Comparison of ENCODE assay signal across 8 cellular contexts in the genomic region with DNA sequence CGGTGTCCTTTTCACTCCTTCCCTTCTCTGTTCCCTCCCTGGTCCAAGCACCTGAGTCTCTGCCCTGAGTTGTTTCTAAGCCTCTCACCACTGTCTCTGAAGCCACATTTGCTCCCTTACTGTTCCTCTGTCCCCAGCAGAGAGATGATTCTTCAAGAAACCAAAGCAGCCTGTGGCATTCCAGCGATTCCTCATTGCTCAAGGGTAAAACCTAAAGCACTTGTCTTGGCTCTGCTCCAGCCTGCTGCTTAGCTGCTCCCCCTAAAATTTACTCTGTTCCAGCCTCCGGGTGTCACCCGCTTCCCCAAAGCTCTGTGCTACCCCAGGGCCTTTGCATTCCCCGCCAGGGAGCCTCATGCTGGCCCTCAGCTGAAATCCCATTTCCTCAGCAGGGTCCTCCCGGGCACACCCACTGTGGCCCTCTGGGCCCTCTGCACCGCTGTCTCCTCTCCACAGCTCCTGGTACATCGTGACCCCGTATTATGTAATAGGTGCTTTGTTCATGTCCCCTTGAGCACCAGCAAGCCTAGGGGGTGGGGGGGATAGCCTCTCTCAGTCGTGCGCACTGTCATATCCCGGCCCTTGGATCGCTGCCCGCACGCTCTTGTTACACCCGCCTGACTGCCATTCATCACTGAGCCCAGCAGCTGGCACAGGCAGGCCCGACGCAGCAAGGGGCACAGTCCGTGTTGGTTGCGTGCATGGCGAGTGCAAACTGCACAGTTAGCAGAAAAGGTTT. TPM values are rescaled to one million over a fixed set of nuclear protein-coding genes. Genes with fewer than 3 reads are reported as not detected.
A peak's percentile ranks its signal among the peaks of the same experiment; 100 is the strongest.
DNase-seq lines count a peak whose midpoint lies in the region; ATAC-seq, FAIRE-seq and TF ChIP-seq lines count a peak whose summit lies in the region.
"Had no signal": no experiment of that assay in that cellular context is flagged by ENCODE, and none has a peak within 500 bp of the region (broad histone marks: within the 10 kb centered on the region; RNA-seq: fewer than 3 reads in every experiment).

No MANE protein-coding gene starts in this region.

- H3K9me3 Mint-ChIP-seq in activated T-helper 2 cell treated with anti-CD3 and anti-CD28 coated beads, Interferon-gamma antibody, Interleukin-2, Interleukin-4, amounts not matched to agents 10 μg/mL and 5 μg/mL and 100 μg/mL, durations not matched to agents 14 hours and 24 hours and 36 hours: no peaks in the 10 kb centered on the region

- no peak for TF ChIP-seq POLR2A in suprapubic skin (IDR thresholded peaks at IDR 0.05)

- ATAC-seq in HG03457 (IDR thresholded peaks at IDR 0.05; ENCODE audit: unreplicated experiment) (no peak), HG02623 (IDR thresholded peaks at IDR 0.05; ENCODE audit: unreplicated experiment) (no peak)

- peaks cover 13% of the 10 kb centered on the region for H3K36me3 ChIP-seq in suprapubic skin

- no peaks in the 10 kb centered on the region for H3K27me3 Mint-ChIP-seq in activated T-helper 2 cell treated with anti-CD3 and anti-CD28 coated beads, Interferon-gamma antibody, Interleukin-2, Interleukin-4, amounts not matched to agents 10 μg/mL and 5 μg/mL and 100 μg/mL, durations not matched to agents 14 hours and 24 hours and 36 hours (ENCODE audit: low read depth)

- DNase-seq in NCI-H2196 (lab: John Stamatoyannopoulos, UW; ENCODE audit: unreplicated experiment): peak; percentile 85
- peak; percentile 67 to 75 for DNase-seq in frontal cortex (ENCODE audit: low spot score in 2 of 2)
- peak in 1 of 2 donors; percentile 73 for DNase-seq in suprapubic skin (ENCODE audit: low spot score in 2 of 2)
- no peak for DNase-seq in activated T-helper 2 cell treated with anti-CD3 and anti-CD28 coated beads, Interferon-gamma antibody, Interleukin-2, Interleukin-4, amounts not matched to agents 10 μg/mL and 5 μg/mL and 100 μg/mL, durations not matched to agents 14 hours and 24 hours and 36 hours (ENCODE audit: low spot score)
- DNase-seq: effector memory CD4-positive, alpha-beta T cell; SIG-M5 had no signal

- peaks cover 6% of the 10 kb centered on the region for H3K4me1 Mint-ChIP-seq in activated T-helper 2 cell treated with anti-CD3 and anti-CD28 coated beads, Interferon-gamma antibody, Interleukin-2, Interleukin-4, amounts not matched to agents 10 μg/mL and 5 μg/mL and 100 μg/mL, durations not matched to agents 14 hours and 24 hours and 36 hours (ENCODE audit: low read depth)

- intact Hi-C loops in activated T-helper 2 cell treated with anti-CD3 and anti-CD28 coated beads, Interferon-gamma antibody, Interleukin-2, Interleukin-4, amounts not matched to agents 10 μg/mL and 5 μg/mL and 100 μg/mL, durations not matched to agents 14 hours and 24 hours and 36 hours (cut with micrococcal nuclease): no loop called here

- H3K27ac Mint-ChIP-seq in activated T-helper 2 cell treated with anti-CD3 and anti-CD28 coated beads, Interferon-gamma antibody, Interleukin-2, Interleukin-4, amounts not matched to agents 10 μg/mL and 5 μg/mL and 100 μg/mL, durations not matched to agents 14 hours and 24 hours and 36 hours: no peak overlapping the region

- no peak overlapping the region for H3K4me3 Mint-ChIP-seq in activated T-helper 2 cell treated with anti-CD3 and anti-CD28 coated beads, Interferon-gamma antibody, Interleukin-2, Interleukin-4, amounts not matched to agents 10 μg/mL and 5 μg/mL and 100 μg/mL, durations not matched to agents 14 hours and 24 hours and 36 hours (ENCODE audit: low read depth)

- TF ChIP-seq EP300 in suprapubic skin (IDR thresholded peaks at IDR 0.05): no peak

- H3K9me3 ChIP-seq in suprapubic skin: no peaks in the 10 kb centered on the region

- FAIRE-seq in frontal cortex (lab: Jason Lieb, UNC): no peak

- no peak for TF ChIP-seq CTCF in suprapubic skin (IDR thresholded peaks at IDR 0.05)

- peaks cover 60% of the 10 kb centered on the region for H3K4me1 ChIP-seq in suprapubic skin

- peaks cover 14% of the 10 kb centered on the region for H3K36me3 Mint-ChIP-seq in activated T-helper 2 cell treated with anti-CD3 and anti-CD28 coated beads, Interferon-gamma antibody, Interleukin-2, Interleukin-4, amounts not matched to agents 10 μg/mL and 5 μg/mL and 100 μg/mL, durations not matched to agents 14 hours and 24 hours and 36 hours (ENCODE audit: low read depth)

- H3K27me3 ChIP-seq in suprapubic skin: no peaks in the 10 kb centered on the region

- H3K27ac ChIP-seq in suprapubic skin: peak overlapping the region; percentile 73

- H3K4me3 ChIP-seq in suprapubic skin: no peak overlapping the region

- WGBS in suprapubic skin: 46% methylated on average over 18 of the region's 21 CpGs

RNA-seq across cellular contexts. Expression of a gene that starts 15.8 kb away (rescaled TPM):
- total RNA-seq in frontal cortex: 13.9 TPM
- 100 to 1,000 TPM; 111 to 176 (median 150) TPM for total RNA-seq in suprapubic skin
- 128 and 134 TPM in 2 replicates for total RNA-seq in activated T-helper 2 cell treated with anti-CD3 and anti-CD28 coated beads, Interferon-gamma antibody, Interleukin-2, Interleukin-4, amounts not matched to agents 10 μg/mL and 5 μg/mL and 100 μg/mL, durations not matched to agents 14 hours and 24 hours and 36 hours

RNA-seq across cellular contexts. Expression of a gene that starts 26.7 kb away (rescaled TPM):
- total RNA-seq in frontal cortex: 151 TPM
- 100 to 1,000 TPM; 196 to 394 (median 340) TPM for total RNA-seq in suprapubic skin
- 129 and 136 TPM in 2 replicates for total RNA-seq in activated T-helper 2 cell treated with anti-CD3 and anti-CD28 coated beads, Interferon-gamma antibody, Interleukin-2, Interleukin-4, amounts not matched to agents 10 μg/mL and 5 μg/mL and 100 μg/mL, durations not matched to agents 14 hours and 24 hours and 36 hours

RNA-seq across cellular contexts. Expression of a gene that starts 26.9 kb away (rescaled TPM):
- 32.6 TPM for total RNA-seq in frontal cortex
- total RNA-seq in suprapubic skin: 100 to 1,000 TPM in 3 of 4 donors, 10 to 100 TPM in 1; 54.5 to 197 (median 145) TPM
- total RNA-seq in activated T-helper 2 cell treated with anti-CD3 and anti-CD28 coated beads, Interferon-gamma antibody, Interleukin-2, Interleukin-4, amounts not matched to agents 10 μg/mL and 5 μg/mL and 100 μg/mL, durations not matched to agents 14 hours and 24 hours and 36 hours: 113 TPM in 2 replicates

RNA-seq across cellular contexts. Expression of a gene that starts 37.7 kb away (rescaled TPM):
- total RNA-seq in frontal cortex: not detected
- not detected for total RNA-seq in suprapubic skin
- 0.14 TPM in 1 of 2 replicates, not detected in the other for total RNA-seq in activated T-helper 2 cell treated with anti-CD3 and anti-CD28 coated beads, Interferon-gamma antibody, Interleukin-2, Interleukin-4, amounts not matched to agents 10 μg/mL and 5 μg/mL and 100 μg/mL, durations not matched to agents 14 hours and 24 hours and 36 hours

RNA-seq across cellular contexts. Expression of a gene that starts 49.2 kb away (rescaled TPM):
- total RNA-seq in frontal cortex: 39.1 TPM
- total RNA-seq in suprapubic skin: 100 to 1,000 TPM in 3 of 4 donors, 10 to 100 TPM in 1; 85.8 to 111 (median 105) TPM
- 39.2 and 40.1 TPM in 2 replicates for total RNA-seq in activated T-helper 2 cell treated with anti-CD3 and anti-CD28 coated beads, Interferon-gamma antibody, Interleukin-2, Interleukin-4, amounts not matched to agents 10 μg/mL and 5 μg/mL and 100 μg/mL, durations not matched to agents 14 hours and 24 hours and 36 hours
